In the genomic region with DNA sequence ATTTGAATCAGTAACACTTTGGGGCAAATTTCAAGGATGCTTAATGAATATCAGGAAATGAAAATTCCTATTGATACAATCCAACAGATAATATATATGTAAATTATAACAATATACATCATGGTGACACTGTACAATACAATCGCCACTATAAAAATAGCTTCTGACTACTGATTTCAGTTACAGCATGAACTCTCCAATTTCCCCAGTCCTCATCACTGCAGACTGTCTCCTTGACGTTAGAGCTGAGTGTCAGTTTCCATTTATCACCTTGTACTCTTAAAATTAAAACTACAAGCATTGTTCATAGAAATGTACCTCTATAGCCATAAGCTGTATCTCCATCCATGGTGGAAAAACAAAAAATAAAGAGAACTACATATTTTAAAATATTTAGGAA, we compare ENCODE assay signal across 30 cellular contexts. TPM values are rescaled to one million over a fixed set of nuclear protein-coding genes. Genes with fewer than 3 reads are reported as not detected.
"Had no signal": no experiment of that assay in that cellular context is flagged by ENCODE, and none has a peak within 500 bp of the region (broad histone marks: within the 10 kb centered on the region; RNA-seq: fewer than 3 reads in every experiment).

No MANE protein-coding gene starts in this region.

- DNase-seq: activated B cell treated with CpG ODN at 0.5 μM for 24 hours; activated CD4-positive, alpha-beta T cell treated with anti-CD3 and anti-CD28 coated beads for 48 hours; activated CD4-positive, alpha-beta T cell treated with anti-CD3 and anti-CD28 coated beads, Interleukin-2, amount 50 U/mL, for 1 hour; activated CD4-positive, alpha-beta T cell treated with anti-CD3 and anti-CD28 coated beads, Interleukin-2, amount 50 U/mL, for 48 hours; activated CD8-positive, alpha-beta memory T cell treated with anti-CD3 and anti-CD28 coated beads for 24 hours; activated CD8-positive, alpha-beta T cell treated with anti-CD3 and anti-CD28 coated beads for 36 hours; activated effector memory CD4-positive, alpha-beta T cell treated with Interleukin-2 at 50 U/mL for 16 hours; activated gamma-delta T cell treated with Interleukin-2 at 50 U/mL for 16 hours; activated naive CD4-positive, alpha-beta T cell treated with anti-CD3 and anti-CD28 coated beads, Interleukin-2, amount 50 U/mL, for 16 hours; activated naive CD4-positive, alpha-beta T cell treated with Interleukin-2 at 50 U/mL for 16 hours; activated T-cell treated with anti-CD3 and anti-CD28 coated beads, Interleukin-2, amount 50 U/mL, for 4 hours; amniotic stem cell; anterior cingulate cortex; brain microvascular endothelial cell; central memory CD4-positive, alpha-beta T cell; cerebellar nuclear complex; colonic mucosa; effector memory CD4-positive, alpha-beta T cell; endodermal cell; foreskin fibroblast; head of caudate nucleus; T-helper 1 cell; T-helper 17 cell; T1000; WERI-Rb-1 had no signal

- H3K36me3 Mint-ChIP-seq: activated naive CD8-positive, alpha-beta T cell had no signal

- H3K36me3 ChIP-seq: brain microvascular endothelial cell, colonic mucosa, WERI-Rb-1 had no signal

- H3K9me3 ChIP-seq: colonic mucosa had no signal

- H3K27ac Mint-ChIP-seq: activated CD8-positive, alpha-beta T cell treated with anti-CD3 and anti-CD28 coated beads for 36 hours; activated naive CD8-positive, alpha-beta T cell; activated T-helper 17 cell treated with anti-CD3 and anti-CD28 coated beads, Interleukin-2, amount 50 U/mL, for 72 hours; endodermal cell; T-helper 17 cell; T-helper 2 cell treated with Interferon-gamma antibody and Interleukin-4, amounts not matched to agents 5 μg/mL and 100 μg/mL, for 36 hours had no signal

- H3K4me1 Mint-ChIP-seq: activated T-helper 17 cell treated with anti-CD3 and anti-CD28 coated beads, Interleukin-2, amount 50 U/mL, for 72 hours; T-helper 17 cell had no signal

- ATAC-seq: activated CD4-positive, CD25-positive, alpha-beta regulatory T cell treated with anti-CD3 and anti-CD28 coated beads, Interleukin-2, amount 50 U/mL, for 24 hours; activated CD8-positive, alpha-beta T cell treated with anti-CD3 and anti-CD28 coated beads for 36 hours; activated T-cell treated with anti-CD3 and anti-CD28 coated beads, Interleukin-2, amount 50 U/mL, for 4 hours; activated T-helper 17 cell treated with anti-CD3 and anti-CD28 coated beads, Interleukin-2, amount 50 U/mL, for 72 hours; esophagus mucosa; T-helper 17 cell had no signal

- H3K27ac ChIP-seq: brain microvascular endothelial cell, colonic mucosa, WERI-Rb-1 had no signal

- H3K27me3 Mint-ChIP-seq: activated B cell treated with CpG ODN at 0.5 μM for 24 hours had no signal

- H3K27me3 ChIP-seq: brain microvascular endothelial cell, colonic mucosa had no signal

- H3K4me3 Mint-ChIP-seq: activated B cell treated with CpG ODN at 0.5 μM for 24 hours; activated CD8-positive, alpha-beta T cell treated with anti-CD3 and anti-CD28 coated beads for 36 hours; activated naive CD8-positive, alpha-beta T cell; activated T-cell treated with anti-CD3 and anti-CD28 coated beads, Interleukin-2, amount 50 U/mL, for 4 hours; activated T-helper 17 cell treated with anti-CD3 and anti-CD28 coated beads, Interleukin-2, amount 50 U/mL, for 72 hours; endodermal cell; T-helper 17 cell; T-helper 2 cell treated with Interferon-gamma antibody and Interleukin-4, amounts not matched to agents 5 μg/mL and 100 μg/mL, for 36 hours had no signal

- H3K4me3 ChIP-seq: colonic mucosa had no signal

- H3K9me3 Mint-ChIP-seq: activated B cell treated with CpG ODN at 0.5 μM for 24 hours; activated CD8-positive, alpha-beta T cell treated with anti-CD3 and anti-CD28 coated beads for 36 hours; activated T-cell treated with anti-CD3 and anti-CD28 coated beads, Interleukin-2, amount 50 U/mL, for 4 hours; activated T-helper 17 cell treated with anti-CD3 and anti-CD28 coated beads, Interleukin-2, amount 50 U/mL, for 72 hours; endodermal cell; T-helper 2 cell treated with Interferon-gamma antibody and Interleukin-4, amounts not matched to agents 5 μg/mL and 100 μg/mL, for 36 hours had no signal

RNA-seq across cellular contexts. Expression of gene TBC1D9, which starts 23.4 kb away (rescaled TPM):
- total RNA-seq: activated CD8-positive, alpha-beta T cell treated with anti-CD3 and anti-CD28 coated beads for 36 hours had no signal
